15 cellular contexts compared by ENCODE assay signal in genomic region chr13:28467886-28468519, GRCh38.
DNase-seq lines count a peak whose midpoint lies in the region; ATAC-seq lines count a peak whose summit lies in the region.
"Had no signal": no experiment of that assay in that cellular context is flagged by ENCODE, and none has a peak within 500 bp of the region (broad histone marks: within the 10 kb centered on the region; RNA-seq: fewer than 3 reads in every experiment).

No MANE protein-coding gene starts in this region.

- peak; percentile 56 for ATAC-seq in GM21447 (IDR thresholded peaks at IDR 0.05; ENCODE audit: unreplicated experiment)
- no peak for ATAC-seq in GM19351 (IDR thresholded peaks at IDR 0.05; ENCODE audit: unreplicated experiment)
- ATAC-seq in GM21526 (IDR thresholded peaks at IDR 0.05; ENCODE audit: low FRiP score, unreplicated experiment), result no peak
- ATAC-seq: HCT116 had no signal

- DNase-seq in AML-193 (lab: John Stamatoyannopoulos, UW) (peak; percentile 100), SKM-1 treated with dmso at 0.1 percent for 144 hours (lab: John Stamatoyannopoulos, UW; ENCODE audit: unreplicated experiment) (peak; percentile 99), medulla oblongata (ENCODE audit: extremely low spot score) (peak; percentile 75), COLO668 (lab: John Stamatoyannopoulos, UW; ENCODE audit: unreplicated experiment) (no peak), T-helper 9 cell (no peak)
- DNase-seq: activated CD4-positive, alpha-beta T cell treated with anti-CD3 and anti-CD28 coated beads, Interleukin-2, amount 10 ng/mL, durations not matched to agents 7 days and 5 days; activated gamma-delta T cell treated with Interleukin-2 at 50 U/mL for 16 hours; DMS79 treated with DMSO at 0.1 percent for 48 hours; hippocampal formation; NCI-H2081; pancreas had no signal

Comparison
In these comparisons a context has a peak if more than half of its experiments do, and no peak if none do; other contexts are left out.
1. DNase-seq: peak in AML-193 (2 of 2), SKM-1 treated with dmso at 0.1 percent for 144 hours (single experiment) and medulla oblongata (single experiment); none in COLO668 (single experiment) and T-helper 9 cell (single experiment).